Comparison of ENCODE assay signal across 1 cellular context in genomic region chr7:106657085-106657991, GRCh38.
TF ChIP-seq lines count a peak whose summit lies in the region.

No MANE protein-coding gene starts in this region.

TF ChIP-seq in K562, 482 proteins besides CTCF, POLR2A, EP300 and RAD21 (continued from another document and continues in another):
- TF ChIP-seq ZMIZ1 (IDR thresholded peaks at IDR 0.05; ENCODE audit: low read depth in 2 of 2, low read length in 2 of 2) (no peak), KLF6 (CRISPR knock-in tag; IDR thresholded peaks at IDR 0.05; ENCODE audit: borderline replicate concordance) (0 out of 2 replicates have a peak, but pooled peaks have one; percentile 5), BRD9 (IDR thresholded peaks at IDR 0.05; ENCODE audit: low read depth, partially characterized antibody) (peak; percentile 55), TBL1XR1 (IDR thresholded peaks at IDR 0.05; ENCODE audit: low read length in 2 of 2) (0 out of 4 replicates have a peak, but pooled peaks of 1 of the 2 experiments have one; percentile 24), HMG20B (CRISPR knock-in tag; IDR thresholded peaks at IDR 0.05) (no peak), SMARCC2 (IDR thresholded peaks at IDR 0.05; ENCODE audit: low read depth) (peak; percentile 61; the same call in 1 of the 2 replicates), HOMEZ (CRISPR knock-in tag; IDR thresholded peaks at IDR 0.05) (no peak), CXXC5 (CRISPR knock-in tag; IDR thresholded peaks at IDR 0.05) (no peak), NR1H2 (CRISPR knock-in tag; IDR thresholded peaks at IDR 0.05) (no peak), SMAD2 (IDR thresholded peaks at IDR 0.05; ENCODE audit: low read depth, low read length) (no peak), TEAD1 (CRISPR knock-in tag; IDR thresholded peaks at IDR 0.05) (peak in 1 of 2 experiments; percentile 28; a peak in 1 of 4 replicates), HDAC3 (IDR thresholded peaks at IDR 0.05; ENCODE audit: borderline replicate concordance, partially characterized antibody) (peak; percentile 30), DDX20 (tag; IDR thresholded peaks at IDR 0.05; ENCODE audit: low read depth) (0 out of 2 replicates have a peak, but pooled peaks have one; percentile 20), NCOA6 (IDR thresholded peaks at IDR 0.05) (no peak; the same call in 1 of the 2 replicates), ZNF584 (CRISPR knock-in tag; IDR thresholded peaks at IDR 0.05; ENCODE audit: low read depth) (peak; percentile 55; the same call in 1 of the 2 replicates), TOE1 (IDR thresholded peaks at IDR 0.05; ENCODE audit: borderline replicate concordance) (0 out of 2 replicates have a peak, but pooled peaks have one; percentile 10), TOE1 (CRISPR knock-in tag; IDR thresholded peaks at IDR 0.05; ENCODE audit: borderline replicate concordance, low read depth) (no peak), NCOA4 (IDR thresholded peaks at IDR 0.05; ENCODE audit: partially characterized antibody) (no peak), TAF7 (tag; IDR thresholded peaks at IDR 0.05) (0 out of 2 replicates have a peak, but pooled peaks have one; percentile 37), ZKSCAN8 (CRISPR knock-in tag; IDR thresholded peaks at IDR 0.05) (peak; percentile 47; the same call in 1 of the 2 replicates), FOXA3 (CRISPR knock-in tag; conservative IDR thresholded peaks at IDR 0.05 in 1 of 2, IDR thresholded peaks at IDR 0.05 in 1 of 2) (0 out of 4 replicates have a peak, but pooled peaks of 1 of the 2 experiments have one; percentile 4), CREB1 (IDR thresholded peaks at IDR 0.05) (0 out of 2 replicates have a peak, but pooled peaks have one; percentile 26), CREB1 (CRISPR knock-in tag; IDR thresholded peaks at IDR 0.05) (no peak), PTTG1 (tag; IDR thresholded peaks at IDR 0.05; ENCODE audit: low read depth) (peak; percentile 57; the same call in 1 of the 2 replicates), ATF1 (CRISPR knock-in tag; IDR thresholded peaks at IDR 0.05) (no peak), ATF1 (tag; IDR thresholded peaks at IDR 0.05) (peak; percentile 59), KDM1A (IDR thresholded peaks at IDR 0.05) (0 out of 4 replicates have a peak, but pooled peaks of 1 of the 2 experiments have one; percentile 12), ZNF23 (CRISPR knock-in tag; IDR thresholded peaks at IDR 0.05) (0 out of 2 replicates have a peak, but pooled peaks have one; percentile 8), KAT7 (CRISPR knock-in tag; IDR thresholded peaks at IDR 0.05; ENCODE audit: borderline replicate concordance) (no peak), ELF2 (CRISPR knock-in tag; IDR thresholded peaks at IDR 0.05) (0 out of 2 replicates have a peak, but pooled peaks have one; percentile 42), HNRNPL (IDR thresholded peaks at IDR 0.05; ENCODE audit: low read depth, low read length) (no peak), POLR2H (tag; IDR thresholded peaks at IDR 0.05; ENCODE audit: low read depth) (peak; percentile 43; the same call in 1 of the 2 replicates), ZNF699 (CRISPR knock-in tag; IDR thresholded peaks at IDR 0.05; ENCODE audit: insufficient replicate concordance) (no peak), ZNF589 (CRISPR knock-in tag; IDR thresholded peaks at IDR 0.05; ENCODE audit: low read depth) (peak; percentile 71; the same call in 1 of the 2 replicates), ZC3H11A (IDR thresholded peaks at IDR 0.05; ENCODE audit: low read depth, low read length) (no peak), RBM17 (IDR thresholded peaks at IDR 0.05; ENCODE audit: borderline replicate concordance, low read depth, low read length) (no peak), MIER1 (IDR thresholded peaks at IDR 0.05; ENCODE audit: low read depth) (no peak), FUS (optimal IDR thresholded peaks at IDR 0.05; ENCODE audit: low read depth, low read length) (no peak)
- TF ChIP-seq, protein P1, sequence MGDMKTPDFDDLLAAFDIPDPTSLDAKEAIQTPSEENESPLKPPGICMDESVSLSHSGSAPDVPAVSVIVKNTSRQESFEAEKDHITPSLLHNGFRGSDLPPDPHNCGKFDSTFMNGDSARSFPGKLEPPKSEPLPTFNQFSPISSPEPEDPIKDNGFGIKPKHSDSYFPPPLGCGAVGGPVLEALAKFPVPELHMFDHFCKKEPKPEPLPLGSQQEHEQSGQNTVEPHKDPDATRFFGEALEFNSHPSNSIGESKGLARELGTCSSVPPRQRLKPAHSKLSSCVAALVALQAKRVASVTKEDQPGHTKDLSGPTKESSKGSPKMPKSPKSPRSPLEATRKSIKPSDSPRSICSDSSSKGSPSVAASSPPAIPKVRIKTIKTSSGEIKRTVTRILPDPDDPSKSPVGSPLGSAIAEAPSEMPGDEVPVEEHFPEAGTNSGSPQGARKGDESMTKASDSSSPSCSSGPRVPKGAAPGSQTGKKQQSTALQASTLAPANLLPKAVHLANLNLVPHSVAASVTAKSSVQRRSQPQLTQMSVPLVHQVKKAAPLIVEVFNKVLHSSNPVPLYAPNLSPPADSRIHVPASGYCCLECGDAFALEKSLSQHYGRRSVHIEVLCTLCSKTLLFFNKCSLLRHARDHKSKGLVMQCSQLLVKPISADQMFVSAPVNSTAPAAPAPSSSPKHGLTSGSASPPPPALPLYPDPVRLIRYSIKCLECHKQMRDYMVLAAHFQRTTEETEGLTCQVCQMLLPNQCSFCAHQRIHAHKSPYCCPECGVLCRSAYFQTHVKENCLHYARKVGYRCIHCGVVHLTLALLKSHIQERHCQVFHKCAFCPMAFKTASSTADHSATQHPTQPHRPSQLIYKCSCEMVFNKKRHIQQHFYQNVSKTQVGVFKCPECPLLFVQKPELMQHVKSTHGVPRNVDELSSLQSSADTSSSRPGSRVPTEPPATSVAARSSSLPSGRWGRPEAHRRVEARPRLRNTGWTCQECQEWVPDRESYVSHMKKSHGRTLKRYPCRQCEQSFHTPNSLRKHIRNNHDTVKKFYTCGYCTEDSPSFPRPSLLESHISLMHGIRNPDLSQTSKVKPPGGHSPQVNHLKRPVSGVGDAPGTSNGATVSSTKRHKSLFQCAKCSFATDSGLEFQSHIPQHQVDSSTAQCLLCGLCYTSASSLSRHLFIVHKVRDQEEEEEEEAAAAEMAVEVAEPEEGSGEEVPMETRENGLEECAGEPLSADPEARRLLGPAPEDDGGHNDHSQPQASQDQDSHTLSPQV (IDR thresholded peaks at IDR 0.05) = peak; percentile 67
- TF ChIP-seq, protein P2, sequence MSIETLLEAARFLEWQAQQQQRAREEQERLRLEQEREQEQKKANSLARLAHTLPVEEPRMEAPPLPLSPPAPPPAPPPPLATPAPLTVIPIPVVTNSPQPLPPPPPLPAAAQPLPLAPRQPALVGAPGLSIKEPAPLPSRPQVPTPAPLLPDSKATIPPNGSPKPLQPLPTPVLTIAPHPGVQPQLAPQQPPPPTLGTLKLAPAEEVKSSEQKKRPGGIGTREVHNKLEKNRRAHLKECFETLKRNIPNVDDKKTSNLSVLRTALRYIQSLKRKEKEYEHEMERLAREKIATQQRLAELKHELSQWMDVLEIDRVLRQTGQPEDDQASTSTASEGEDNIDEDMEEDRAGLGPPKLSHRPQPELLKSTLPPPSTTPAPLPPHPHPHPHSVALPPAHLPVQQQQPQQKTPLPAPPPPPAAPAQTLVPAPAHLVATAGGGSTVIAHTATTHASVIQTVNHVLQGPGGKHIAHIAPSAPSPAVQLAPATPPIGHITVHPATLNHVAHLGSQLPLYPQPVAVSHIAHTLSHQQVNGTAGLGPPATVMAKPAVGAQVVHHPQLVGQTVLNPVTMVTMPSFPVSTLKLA (conservative IDR thresholded peaks at IDR 0.05) = peak in 1 of 2 experiments; percentile 16; a peak in 1 of 4 replicates
- TF ChIP-seq, protein P3, sequence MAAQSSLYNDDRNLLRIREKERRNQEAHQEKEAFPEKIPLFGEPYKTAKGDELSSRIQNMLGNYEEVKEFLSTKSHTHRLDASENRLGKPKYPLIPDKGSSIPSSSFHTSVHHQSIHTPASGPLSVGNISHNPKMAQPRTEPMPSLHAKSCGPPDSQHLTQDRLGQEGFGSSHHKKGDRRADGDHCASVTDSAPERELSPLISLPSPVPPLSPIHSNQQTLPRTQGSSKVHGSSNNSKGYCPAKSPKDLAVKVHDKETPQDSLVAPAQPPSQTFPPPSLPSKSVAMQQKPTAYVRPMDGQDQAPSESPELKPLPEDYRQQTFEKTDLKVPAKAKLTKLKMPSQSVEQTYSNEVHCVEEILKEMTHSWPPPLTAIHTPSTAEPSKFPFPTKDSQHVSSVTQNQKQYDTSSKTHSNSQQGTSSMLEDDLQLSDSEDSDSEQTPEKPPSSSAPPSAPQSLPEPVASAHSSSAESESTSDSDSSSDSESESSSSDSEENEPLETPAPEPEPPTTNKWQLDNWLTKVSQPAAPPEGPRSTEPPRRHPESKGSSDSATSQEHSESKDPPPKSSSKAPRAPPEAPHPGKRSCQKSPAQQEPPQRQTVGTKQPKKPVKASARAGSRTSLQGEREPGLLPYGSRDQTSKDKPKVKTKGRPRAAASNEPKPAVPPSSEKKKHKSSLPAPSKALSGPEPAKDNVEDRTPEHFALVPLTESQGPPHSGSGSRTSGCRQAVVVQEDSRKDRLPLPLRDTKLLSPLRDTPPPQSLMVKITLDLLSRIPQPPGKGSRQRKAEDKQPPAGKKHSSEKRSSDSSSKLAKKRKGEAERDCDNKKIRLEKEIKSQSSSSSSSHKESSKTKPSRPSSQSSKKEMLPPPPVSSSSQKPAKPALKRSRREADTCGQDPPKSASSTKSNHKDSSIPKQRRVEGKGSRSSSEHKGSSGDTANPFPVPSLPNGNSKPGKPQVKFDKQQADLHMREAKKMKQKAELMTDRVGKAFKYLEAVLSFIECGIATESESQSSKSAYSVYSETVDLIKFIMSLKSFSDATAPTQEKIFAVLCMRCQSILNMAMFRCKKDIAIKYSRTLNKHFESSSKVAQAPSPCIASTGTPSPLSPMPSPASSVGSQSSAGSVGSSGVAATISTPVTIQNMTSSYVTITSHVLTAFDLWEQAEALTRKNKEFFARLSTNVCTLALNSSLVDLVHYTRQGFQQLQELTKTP (IDR thresholded peaks at IDR 0.05; ENCODE audit: low read depth in 1 of 2, partially characterized antibody in 2 of 2) = peak; percentile 50 to 58
- TF ChIP-seq, protein P4, sequence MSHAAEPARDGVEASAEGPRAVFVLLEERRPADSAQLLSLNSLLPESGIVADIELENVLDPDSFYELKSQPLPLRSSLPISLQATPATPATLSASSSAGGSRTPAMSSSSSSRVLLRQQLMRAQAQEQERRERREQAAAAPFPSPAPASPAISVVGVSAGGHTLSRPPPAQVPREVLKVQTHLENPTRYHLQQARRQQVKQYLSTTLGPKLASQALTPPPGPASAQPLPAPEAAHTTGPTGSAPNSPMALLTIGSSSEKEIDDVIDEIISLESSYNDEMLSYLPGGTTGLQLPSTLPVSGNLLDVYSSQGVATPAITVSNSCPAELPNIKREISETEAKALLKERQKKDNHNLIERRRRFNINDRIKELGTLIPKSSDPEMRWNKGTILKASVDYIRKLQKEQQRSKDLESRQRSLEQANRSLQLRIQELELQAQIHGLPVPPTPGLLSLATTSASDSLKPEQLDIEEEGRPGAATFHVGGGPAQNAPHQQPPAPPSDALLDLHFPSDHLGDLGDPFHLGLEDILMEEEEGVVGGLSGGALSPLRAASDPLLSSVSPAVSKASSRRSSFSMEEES (CRISPR knock-in tag; IDR thresholded peaks at IDR 0.05) = no peak
- TF ChIP-seq, protein P5, sequence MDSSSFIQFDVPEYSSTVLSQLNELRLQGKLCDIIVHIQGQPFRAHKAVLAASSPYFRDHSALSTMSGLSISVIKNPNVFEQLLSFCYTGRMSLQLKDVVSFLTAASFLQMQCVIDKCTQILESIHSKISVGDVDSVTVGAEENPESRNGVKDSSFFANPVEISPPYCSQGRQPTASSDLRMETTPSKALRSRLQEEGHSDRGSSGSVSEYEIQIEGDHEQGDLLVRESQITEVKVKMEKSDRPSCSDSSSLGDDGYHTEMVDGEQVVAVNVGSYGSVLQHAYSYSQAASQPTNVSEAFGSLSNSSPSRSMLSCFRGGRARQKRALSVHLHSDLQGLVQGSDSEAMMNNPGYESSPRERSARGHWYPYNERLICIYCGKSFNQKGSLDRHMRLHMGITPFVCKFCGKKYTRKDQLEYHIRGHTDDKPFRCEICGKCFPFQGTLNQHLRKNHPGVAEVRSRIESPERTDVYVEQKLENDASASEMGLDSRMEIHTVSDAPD (CRISPR knock-in tag; IDR thresholded peaks at IDR 0.05) = no peak
